8 cellular contexts compared by ENCODE assay signal in the genomic region with DNA sequence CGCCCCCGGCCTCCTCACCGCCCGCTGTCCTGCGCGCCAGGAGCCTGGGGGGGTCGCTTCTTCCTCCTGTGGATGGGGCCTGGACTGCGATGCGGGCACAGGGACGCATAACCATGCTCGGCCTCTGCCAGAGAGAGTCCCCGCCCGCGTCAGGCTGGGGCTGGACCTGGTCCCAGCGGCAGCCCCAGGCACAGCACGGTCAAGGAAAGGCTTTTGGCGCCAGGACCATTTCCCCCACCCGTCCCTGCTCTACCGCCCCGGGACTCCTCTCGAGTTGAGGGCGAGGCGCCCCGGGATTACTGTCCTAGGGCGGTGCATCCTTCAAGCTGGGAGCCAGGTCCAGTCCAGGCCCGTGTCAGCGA. TPM values are rescaled to one million over a fixed set of nuclear protein-coding genes. Genes with fewer than 3 reads are reported as not detected.
DNase-seq lines count a peak whose midpoint lies in the region; ATAC-seq and TF ChIP-seq lines count a peak whose summit lies in the region.

No MANE protein-coding gene starts in this region.

- DNase-seq in activated CD8-positive, alpha-beta memory T cell treated with anti-CD3 and anti-CD28 coated beads, Interleukin-2, amount 10 ng/mL, durations not matched to agents 7 days and 5 days = no peak
- DNase-seq in activated CD8-positive, alpha-beta memory T cell treated with anti-CD3 and anti-CD28 coated beads, Interleukin-2, amount 50 U/mL, for 48 hours = no peak
- DNase-seq in OCI-M1 (lab: John Stamatoyannopoulos, UW) (peak; percentile 52), osteoblast (ENCODE audit: insufficient read length, low spot score, missing footprints) (peak; percentile 90), iPS-NIHi11 (ENCODE audit: low spot score) (no peak), NCI-H2081 treated with DMSO at 0.1 percent for 48 hours (lab: John Stamatoyannopoulos, UW) (no peak), GM20000 (ENCODE audit: low spot score) (no peak)

- no peak for TF ChIP-seq CTCF in osteoblast (IDR thresholded peaks at IDR 0.05; ENCODE audit: extremely low read depth, low read depth, low read length)
- no peak for TF ChIP-seq CTCF in GM20000 (IDR thresholded peaks at IDR 0.05; ENCODE audit: extremely low read depth, missing control alignments)

- H3K36me3 ChIP-seq in osteoblast (ENCODE audit: insufficient read depth, low read length) = peaks cover 20% of the 10 kb centered on the region

- peaks cover 23% of the 10 kb centered on the region for H3K36me3 Mint-ChIP-seq in activated CD8-positive, alpha-beta memory T cell treated with anti-CD3 and anti-CD28 coated beads, Interleukin-2, amount 10 ng/mL, durations not matched to agents 7 days and 5 days

- no peaks in the 10 kb centered on the region for H3K9me3 ChIP-seq in osteoblast (ENCODE audit: low read depth, low read length)

- CTCF ChIA-PET in activated CD8-positive, alpha-beta memory T cell treated with anti-CD3 and anti-CD28 coated beads, Interleukin-2, amount 10 ng/mL, durations not matched to agents 7 days and 5 days (lab: Charles Lee) = interaction anchor here (0.9 to 8.1 kb wide), 17 partner anchors 8 to 204 kb away, joined by 3 to 79 read pairs (median 10); a partner anchor contains a TSS

- peaks cover 56% of the 10 kb centered on the region for H3K4me1 Mint-ChIP-seq in activated CD8-positive, alpha-beta memory T cell treated with anti-CD3 and anti-CD28 coated beads, Interleukin-2, amount 10 ng/mL, durations not matched to agents 7 days and 5 days

- no peak overlapping the region for H2AFZ ChIP-seq in osteoblast (ENCODE audit: low read length)

- peak overlapping the region; percentile 95 for H3K4me2 ChIP-seq in osteoblast (ENCODE audit: insufficient read depth, low read length)

- H3K9me3 Mint-ChIP-seq in activated CD8-positive, alpha-beta memory T cell treated with anti-CD3 and anti-CD28 coated beads, Interleukin-2, amount 10 ng/mL, durations not matched to agents 7 days and 5 days (ENCODE audit: low read depth) = no peaks in the 10 kb centered on the region

- H3K27me3 ChIP-seq in osteoblast (ENCODE audit: insufficient read depth, low read length) = no peaks in the 10 kb centered on the region

- H4K20me1 ChIP-seq in osteoblast (ENCODE audit: insufficient read depth, low read length) = peaks cover 19% of the 10 kb centered on the region

- peak overlapping the region; percentile 97 for H3K4me3 Mint-ChIP-seq in activated CD8-positive, alpha-beta memory T cell treated with anti-CD3 and anti-CD28 coated beads, Interleukin-2, amount 10 ng/mL, durations not matched to agents 7 days and 5 days

- H3K27ac Mint-ChIP-seq in activated CD8-positive, alpha-beta memory T cell treated with anti-CD3 and anti-CD28 coated beads, Interleukin-2, amount 10 ng/mL, durations not matched to agents 7 days and 5 days = peak overlapping the region; percentile 95

- peak overlapping the region; percentile 80 for H3K4me3 ChIP-seq in osteoblast (ENCODE audit: insufficient read depth, low read length)

- no peaks in the 10 kb centered on the region for H3K27me3 Mint-ChIP-seq in activated CD8-positive, alpha-beta memory T cell treated with anti-CD3 and anti-CD28 coated beads, Interleukin-2, amount 10 ng/mL, durations not matched to agents 7 days and 5 days

- ATAC-seq in activated CD8-positive, alpha-beta memory T cell treated with anti-CD3 and anti-CD28 coated beads, Interleukin-2, amount 10 ng/mL, durations not matched to agents 7 days and 5 days = no peak
- peak; percentile 2 for ATAC-seq in esophagus mucosa

- H3K27ac ChIP-seq in osteoblast (ENCODE audit: low read depth, low read length) = no peak overlapping the region

- peaks cover 25% of the 10 kb centered on the region for H3K79me2 ChIP-seq in osteoblast (ENCODE audit: insufficient read depth, low read length)

- H3K4me1 ChIP-seq in osteoblast (ENCODE audit: insufficient read depth, low read length) = peaks cover 29% of the 10 kb centered on the region

RNA-seq across cellular contexts. Expression of a gene that starts 0.4 kb away (rescaled TPM):
- total RNA-seq in activated CD8-positive, alpha-beta memory T cell treated with anti-CD3 and anti-CD28 coated beads, Interleukin-2, amount 10 ng/mL, durations not matched to agents 7 days and 5 days = 100 to 1,000 TPM in 1 of 2 experiments, 10 to 100 TPM in 1; 60.2 to 117 TPM
- total RNA-seq in esophagus mucosa = 7.8 TPM
- total RNA-seq in osteoblast = 2.7 and 3.3 TPM in 2 replicates

RNA-seq across cellular contexts. Expression of a gene that starts 7.7 kb away (rescaled TPM):
- 100 to 1,000 TPM; 173 to 228 TPM for total RNA-seq in activated CD8-positive, alpha-beta memory T cell treated with anti-CD3 and anti-CD28 coated beads, Interleukin-2, amount 10 ng/mL, durations not matched to agents 7 days and 5 days
- 144 TPM for total RNA-seq in esophagus mucosa
- total RNA-seq in osteoblast = 69.5 and 82.2 TPM in 2 replicates

RNA-seq across cellular contexts. Expression of a gene that starts 7.8 kb away (rescaled TPM):
- 10 to 100 TPM; 40.5 to 50.8 TPM for total RNA-seq in activated CD8-positive, alpha-beta memory T cell treated with anti-CD3 and anti-CD28 coated beads, Interleukin-2, amount 10 ng/mL, durations not matched to agents 7 days and 5 days
- total RNA-seq in esophagus mucosa (31.8 TPM), osteoblast (21.5 and 22.8 TPM in 2 replicates)

RNA-seq across cellular contexts. Expression of a gene that starts 40.1 kb away (rescaled TPM):
- 100 to 1,000 TPM; 133 to 140 TPM for total RNA-seq in activated CD8-positive, alpha-beta memory T cell treated with anti-CD3 and anti-CD28 coated beads, Interleukin-2, amount 10 ng/mL, durations not matched to agents 7 days and 5 days
- total RNA-seq in esophagus mucosa = 162 TPM
- 295 and 356 TPM in 2 replicates for total RNA-seq in osteoblast

RNA-seq across cellular contexts. Expression of a gene that starts 46.4 kb away (rescaled TPM):
- total RNA-seq in activated CD8-positive, alpha-beta memory T cell treated with anti-CD3 and anti-CD28 coated beads, Interleukin-2, amount 10 ng/mL, durations not matched to agents 7 days and 5 days = 10 to 100 TPM; 52.3 to 93.0 TPM
- 59.5 TPM for total RNA-seq in esophagus mucosa
- 7.4 and 9.4 TPM in 2 replicates for total RNA-seq in osteoblast

Comparison
In these comparisons a context has a peak if more than half of its experiments do, and no peak if none do; other contexts are left out.
1. DNase-seq: peak in OCI-M1 (single experiment) and osteoblast (single experiment); none in activated CD8-positive, alpha-beta memory T cell treated with anti-CD3 and anti-CD28 coated beads, Interleukin-2, amount 10 ng/mL, durations not matched to agents 7 days and 5 days (single experiment), activated CD8-positive, alpha-beta memory T cell treated with anti-CD3 and anti-CD28 coated beads, Interleukin-2, amount 50 U/mL, for 48 hours (single experiment), iPS-NIHi11 (single experiment), NCI-H2081 treated with DMSO at 0.1 percent for 48 hours (single experiment) and GM20000 (single experiment).